22 cellular contexts compared by ENCODE assay signal in the genomic region with DNA sequence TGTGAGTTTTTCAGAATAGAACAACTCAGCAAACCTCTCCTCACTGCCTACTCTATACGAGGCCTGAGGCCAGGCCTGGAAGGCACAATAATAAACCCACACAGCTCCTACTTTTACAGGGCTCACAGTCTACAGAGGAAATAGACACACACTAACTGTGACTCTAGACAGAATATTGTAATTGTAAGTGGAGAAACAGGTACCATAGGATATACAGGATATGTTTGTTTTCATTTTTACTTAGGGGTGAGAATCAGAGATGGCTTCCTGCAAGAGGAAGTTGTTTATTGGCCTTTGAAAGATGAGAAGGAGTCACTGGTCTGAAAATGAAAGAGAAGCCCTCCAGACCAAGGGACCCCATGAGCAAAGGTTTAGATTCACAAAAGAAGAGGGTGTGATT. TPM values are rescaled to one million over a fixed set of nuclear protein-coding genes. Genes with fewer than 3 reads are reported as not detected.
A peak's percentile ranks its signal among the peaks of the same experiment; 100 is the strongest.
DNase-seq lines count a peak whose midpoint lies in the region; ATAC-seq, FAIRE-seq and TF ChIP-seq lines count a peak whose summit lies in the region.
"Had no signal": no experiment of that assay in that cellular context is flagged by ENCODE, and none has a peak within 500 bp of the region (broad histone marks: within the 10 kb centered on the region; RNA-seq: fewer than 3 reads in every experiment).

No MANE protein-coding gene starts in this region.

- no peaks in the 10 kb centered on the region for H3K79me2 ChIP-seq in endothelial cell of umbilical vein (ENCODE audit: control insufficient read depth, insufficient read depth, low read length)

- H4K20me1 ChIP-seq in endothelial cell of umbilical vein (replicated peaks; ENCODE audit: control insufficient read depth, extremely low read depth, insufficient read depth, low read length), result no peaks in the 10 kb centered on the region

- no peaks in the 10 kb centered on the region for H3K9me1 ChIP-seq in endothelial cell of umbilical vein (replicated peaks; ENCODE audit: control insufficient read depth, extremely low read depth, insufficient read depth, low read length)

- intact Hi-C loops in activated CD4-positive, alpha-beta memory T cell treated with anti-CD3 and anti-CD28 coated beads for 36 hours (cut with micrococcal nuclease), result no loop called here
- intact Hi-C loops in endothelial cell of umbilical vein (cut with micrococcal nuclease), result no loop called here

- H3K9me3 Mint-ChIP-seq in stimulated activated naive CD8-positive, alpha-beta T cell treated with anti-CD3 and anti-CD28 coated beads, Interleukin-15, Interleukin-2, amounts not matched to agents 100 ng/mL and 50 ng/mL, for 24 hours, result no peaks in the 10 kb centered on the region
- no peaks in the 10 kb centered on the region for H3K9me3 Mint-ChIP-seq in activated CD4-positive, alpha-beta memory T cell treated with anti-CD3 and anti-CD28 coated beads for 36 hours
- H3K9me3 Mint-ChIP-seq: mesothelial cell of epicardium had no signal

- in situ Hi-C loops in GM13977 (cut with MboI; ENCODE audit: low pct_unique_long_range_greater_than_20kb, low sequenced_read_pairs, unreplicated experiment), result no loop called here

- CTCF ChIA-PET in activated CD4-positive, alpha-beta memory T cell treated with anti-CD3 and anti-CD28 coated beads for 36 hours (lab: Charles Lee), result interaction anchor here (1.0 kb wide), 1 partner anchor 10 kb away, joined by 3 read pairs; no protein-coding TSS in a partner anchor
- CTCF ChIA-PET in endothelial cell of umbilical vein (lab: Charles Lee), result no interaction called here

- peak overlapping the region; percentile 69 for H3K27ac Mint-ChIP-seq in stimulated activated naive CD8-positive, alpha-beta T cell treated with anti-CD3 and anti-CD28 coated beads, Interleukin-15, Interleukin-2, amounts not matched to agents 100 ng/mL and 50 ng/mL, for 24 hours
- peak overlapping the region; percentile 73 for H3K27ac Mint-ChIP-seq in activated CD4-positive, alpha-beta memory T cell treated with anti-CD3 and anti-CD28 coated beads for 36 hours
- H3K27ac Mint-ChIP-seq: mesothelial cell of epicardium had no signal

- TF ChIP-seq POLR2A in endothelial cell of umbilical vein (IDR thresholded peaks at IDR 0.05; ENCODE audit: low read depth, low read length), result no peak

- H3K27ac ChIP-seq in endothelial cell of umbilical vein (ENCODE audit: insufficient read depth, low read depth, low read length), result no peak overlapping the region
- H3K27ac ChIP-seq: dorsolateral prefrontal cortex, neutrophil had no signal

- no peak for FAIRE-seq in endothelial cell of umbilical vein (lab: Jason Lieb, UNC)

- no peak overlapping the region for H3K4me2 ChIP-seq in endothelial cell of umbilical vein (ENCODE audit: insufficient read depth, low read length)

- BruUV-seq in endothelial cell of umbilical vein (replicated peaks; lab: Mats Ljungman, UMichigan), result no TSS peak

- no peak overlapping the region for H2AFZ ChIP-seq in endothelial cell of umbilical vein (ENCODE audit: low read depth, low read length)

- TF ChIP-seq CTCF in endothelial cell of umbilical vein (IDR thresholded peaks at IDR 0.05; ENCODE audit: extremely low read depth in 1 of 2, insufficient read depth in 1 of 2, low read depth in 1 of 2, low read length in 2 of 2) (no peak), GM13977 (IDR thresholded peaks at IDR 0.05; ENCODE audit: extremely low read depth, insufficient read depth, missing control alignments) (no peak)

- no peaks in the 10 kb centered on the region for H3K4me1 ChIP-seq in endothelial cell of umbilical vein (ENCODE audit: control insufficient read depth, extremely low read depth, insufficient read depth, low read length)

- H3K9ac ChIP-seq in endothelial cell of umbilical vein (replicated peaks; ENCODE audit: extremely low read depth, insufficient read depth, low read length), result no peak overlapping the region

- H3K9me3 ChIP-seq in endothelial cell of umbilical vein (replicated peaks; ENCODE audit: control insufficient read depth, insufficient read depth, low read length), result no peaks in the 10 kb centered on the region
- H3K9me3 ChIP-seq: gastroesophageal sphincter, neutrophil had no signal

- ATAC-seq in stimulated activated naive CD8-positive, alpha-beta T cell treated with anti-CD3 and anti-CD28 coated beads, Interleukin-15, Interleukin-2, amounts not matched to agents 100 U/mL and 50 U/mL, for 24 hours, result no peak
- ATAC-seq in GM19467 (IDR thresholded peaks at IDR 0.05; ENCODE audit: unreplicated experiment) (no peak), left lobe of liver (no peak)
- ATAC-seq: gastroesophageal sphincter had no signal

- no peaks in the 10 kb centered on the region for H3K27me3 Mint-ChIP-seq in stimulated activated naive CD8-positive, alpha-beta T cell treated with anti-CD3 and anti-CD28 coated beads, Interleukin-15, Interleukin-2, amounts not matched to agents 100 ng/mL and 50 ng/mL, for 24 hours
- no peaks in the 10 kb centered on the region for H3K27me3 Mint-ChIP-seq in activated CD4-positive, alpha-beta memory T cell treated with anti-CD3 and anti-CD28 coated beads for 36 hours

- no peaks in the 10 kb centered on the region for H3K36me3 Mint-ChIP-seq in stimulated activated naive CD8-positive, alpha-beta T cell treated with anti-CD3 and anti-CD28 coated beads, Interleukin-15, Interleukin-2, amounts not matched to agents 100 ng/mL and 50 ng/mL, for 24 hours (ENCODE audit: low read depth)
- H3K36me3 Mint-ChIP-seq in activated CD4-positive, alpha-beta memory T cell treated with anti-CD3 and anti-CD28 coated beads for 36 hours, result no peaks in the 10 kb centered on the region
- H3K36me3 Mint-ChIP-seq: mesothelial cell of epicardium had no signal

- H3K4me1 Mint-ChIP-seq in stimulated activated naive CD8-positive, alpha-beta T cell treated with anti-CD3 and anti-CD28 coated beads, Interleukin-15, Interleukin-2, amounts not matched to agents 100 ng/mL and 50 ng/mL, for 24 hours (ENCODE audit: low read depth), result peaks cover 28% of the 10 kb centered on the region
- peaks cover 29% of the 10 kb centered on the region for H3K4me1 Mint-ChIP-seq in activated CD4-positive, alpha-beta memory T cell treated with anti-CD3 and anti-CD28 coated beads for 36 hours (ENCODE audit: low read depth)

- no peak overlapping the region for H3K4me3 ChIP-seq in endothelial cell of umbilical vein (replicated peaks in 1 of 3; ENCODE audit: insufficient read depth in 1 of 3, low read depth in 1 of 3, low read length in 3 of 3)
- H3K4me3 ChIP-seq: dorsolateral prefrontal cortex, gastroesophageal sphincter had no signal

- no peaks in the 10 kb centered on the region for H3K27me3 ChIP-seq in endothelial cell of umbilical vein (ENCODE audit: control insufficient read depth in 2 of 2, insufficient read depth in 2 of 2, low read length in 2 of 2)
- H3K27me3 ChIP-seq: dorsolateral prefrontal cortex, gastroesophageal sphincter had no signal

- H3K4me3 Mint-ChIP-seq in stimulated activated naive CD8-positive, alpha-beta T cell treated with anti-CD3 and anti-CD28 coated beads, Interleukin-15, Interleukin-2, amounts not matched to agents 100 ng/mL and 50 ng/mL, for 24 hours, result no peak overlapping the region
- no peak overlapping the region for H3K4me3 Mint-ChIP-seq in activated CD4-positive, alpha-beta memory T cell treated with anti-CD3 and anti-CD28 coated beads for 36 hours
- H3K4me3 Mint-ChIP-seq: mesothelial cell of epicardium had no signal

- dilution Hi-C loops in endothelial cell of umbilical vein (cut with MboI; ENCODE audit: extremely low pct_ligation_motif_present, low sequenced_read_pairs), result no loop called here

- POLR2A ChIA-PET in activated CD4-positive, alpha-beta memory T cell treated with anti-CD3 and anti-CD28 coated beads for 36 hours (lab: Charles Lee), result no interaction called here
- POLR2A ChIA-PET in endothelial cell of umbilical vein (lab: Charles Lee), result no interaction called here

- no peak for DNase-seq in stimulated activated naive CD8-positive, alpha-beta T cell treated with anti-CD3 and anti-CD28 coated beads, Interleukin-15, Interleukin-2, amounts not matched to agents 100 U/mL and 50 U/mL, for 24 hours
- DNase-seq in activated CD4-positive, alpha-beta memory T cell treated with anti-CD3 and anti-CD28 coated beads for 36 hours, result no peak
- DNase-seq in endothelial cell of umbilical vein (ENCODE audit: low read depth, low spot score) (peak; percentile 12), GM13977 (ENCODE audit: low spot score) (no peak), OCI-M1 (lab: John Stamatoyannopoulos, UW) (no peak), left lobe of liver (ENCODE audit: low spot score) (no peak)
- DNase-seq: activated T-cell treated with anti-CD3 and anti-CD28 coated beads, Interleukin-2, amount 50 U/mL, for 48 hours; amniotic stem cell; DMS79 treated with DMSO at 0.1 percent for 48 hours; dorsolateral prefrontal cortex; KBM-7; NCI-H1048; NCI-H1930; NCI-H446; NK-92 treated with Interleukin-12 subunit alpha and Interleukin-12 subunit beta, amount 100 ng/mL, for 24 hours; RPMI8226; stimulated activated CD4-positive, alpha-beta T cell treated with anti-CD3 and anti-CD28 coated beads, Interleukin-12 subunit alpha, Interleukin-12 subunit beta, amount 100 ng/mL, for 4 hours had no signal

- H3K36me3 ChIP-seq in endothelial cell of umbilical vein (ENCODE audit: control insufficient read depth in 2 of 2, extremely low read depth in 1 of 2, insufficient read depth in 2 of 2, low read length in 2 of 2), result no peaks in the 10 kb centered on the region
- H3K36me3 ChIP-seq: neutrophil had no signal

TF ChIP-seq in endothelial cell of umbilical vein, 7 proteins besides CTCF, POLR2A, EP300 and RAD21 (continues in another document):
- no peak for TF ChIP-seq FOS (IDR thresholded peaks at IDR 0.05; ENCODE audit: borderline replicate concordance, insufficient read depth, low read length)
- no peak for TF ChIP-seq POLR2AphosphoS5 (IDR thresholded peaks at IDR 0.05; ENCODE audit: insufficient read depth, low read depth, low read length)
- TF ChIP-seq MAX (IDR thresholded peaks at IDR 0.05; ENCODE audit: insufficient read depth, insufficient read length), result no peak
- no peak for TF ChIP-seq EZH2 (IDR thresholded peaks at IDR 0.05; ENCODE audit: borderline replicate concordance, low read depth, low read length, severe bottlenecking)

RNA-seq across cellular contexts. Expression of gene TGFBR1, which starts 35.8 kb away (rescaled TPM):
- 10 to 100 TPM; 25.4 to 26.3 TPM for total RNA-seq in activated CD4-positive, alpha-beta memory T cell treated with anti-CD3 and anti-CD28 coated beads for 36 hours
- total RNA-seq in endothelial cell of umbilical vein (17.7 and 18.6 TPM in 2 replicates), left lobe of liver (13.5 TPM)
- polyA plus RNA-seq in endothelial cell of umbilical vein, result 5.6 and 5.8 TPM in 2 replicates
- 4.5 and 4.8 TPM in 2 replicates for polyA plus RNA-seq in endothelial cell of umbilical vein (2011; cell fraction: cytosol; rRNA removed)
- 7.4 and 8.0 TPM in 2 replicates for polyA plus RNA-seq in endothelial cell of umbilical vein (2011; cell fraction: nucleus; rRNA removed)
- 11.4 and 14.2 TPM in 2 replicates for polyA plus RNA-seq in endothelial cell of umbilical vein (2012)
- 57.5 and 90.0 TPM in 2 replicates for polyA minus RNA-seq in endothelial cell of umbilical vein
- 62.7 TPM for polyA minus RNA-seq in endothelial cell of umbilical vein (2011; cell fraction: cytosol; rRNA and poly(A)+ RNA removed)
- 21.1 and 25.6 TPM in 2 replicates for polyA minus RNA-seq in endothelial cell of umbilical vein (2011; cell fraction: nucleus; rRNA and poly(A)+ RNA removed)
